Comparison of ENCODE assay signal across 8 cellular contexts in the genomic region with DNA sequence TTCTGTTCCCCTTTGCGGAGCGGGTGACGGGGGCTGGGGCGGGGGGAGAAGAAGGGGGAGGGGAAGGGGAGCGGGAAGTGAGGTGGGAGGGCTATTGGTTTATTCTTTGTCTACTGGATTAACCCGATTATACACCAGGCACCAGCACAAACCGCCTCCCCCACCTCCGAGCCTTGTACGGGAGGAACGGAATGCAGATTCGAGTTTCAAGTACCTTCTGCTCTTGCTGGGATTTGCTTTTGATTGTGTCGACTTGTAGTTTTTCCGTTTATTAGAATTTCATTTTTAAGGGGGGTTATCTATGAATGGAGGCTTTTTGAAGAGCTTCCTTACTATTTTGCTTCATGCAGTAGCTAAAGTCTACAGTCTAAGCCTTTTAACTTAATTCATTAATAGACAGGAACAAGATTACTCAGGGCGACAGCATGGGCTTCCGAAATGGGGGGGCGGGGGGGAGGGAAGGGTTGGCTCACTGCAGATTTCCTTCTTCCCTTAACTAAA. TPM values are rescaled to one million over a fixed set of nuclear protein-coding genes. Genes with fewer than 3 reads are reported as not detected.
A peak's percentile ranks its signal among the peaks of the same experiment; 100 is the strongest.
DNase-seq lines count a peak whose midpoint lies in the region; ATAC-seq, FAIRE-seq and TF ChIP-seq lines count a peak whose summit lies in the region.

No MANE protein-coding gene starts in this region.

- POLR2A ChIA-PET in AG04450 (lab: Yijun Ruan, JAX) = interaction anchor here (0.6 to 1.5 kb wide), 9 partner anchors 18 to 662 kb away, joined by 3 to 6 read pairs (median 5); no protein-coding TSS in a partner anchor

- no peaks in the 10 kb centered on the region for H3K27me3 ChIP-seq in AG04450 (ENCODE audit: control insufficient read depth, insufficient read depth, low read length)

- FAIRE-seq in H54 (lab: Jason Lieb, UNC) = no peak

- peaks cover 6% of the 10 kb centered on the region; the same call in 1 of the 2 replicates for H3K9me3 ChIP-seq in AG04450 (ENCODE audit: control insufficient read depth, insufficient read depth, low read length)

- H3K27ac ChIP-seq in AG04450 (ENCODE audit: low read depth, low read length) = peak overlapping the region; percentile 90
- peak overlapping the region; percentile 95 for H3K27ac ChIP-seq in epithelial cell of prostate

- no peak for TF ChIP-seq CTCF in AG04450 (IDR thresholded peaks at IDR 0.05; ENCODE audit: low read depth, low read length)

- ATAC-seq in HG03045 (IDR thresholded peaks at IDR 0.05; ENCODE audit: unreplicated experiment) = no peak

- no peak for TF ChIP-seq POLR2A in H54 (IDR thresholded peaks at IDR 0.05; ENCODE audit: low read depth, low read length)

- in situ Hi-C loops in SK-MEL-5 (cut with HindIII; ENCODE audit: low pct_unique_long_range_greater_than_20kb, low sequenced_read_pairs) = no loop called here

- CTCF ChIA-PET in AG04450 (lab: Charles Lee) = interaction anchor here (0.5 to 3.1 kb wide), 48 partner anchors 11 to 936 kb away, joined by 3 to 39 read pairs (median 6); a partner anchor contains a TSS

- DNase-seq in AG04450 (ENCODE audit: low read depth, low spot score) (no peak), H54 (ENCODE audit: insufficient read length, low spot score) (peak; percentile 34), SK-MEL-5 (ENCODE audit: low read depth, low spot score) (peak; percentile 80), epithelial cell of prostate (ENCODE audit: low read depth, low spot score) (no peak), midbrain (lab: John Stamatoyannopoulos, UW) (peak; percentile 74), NK-92 (lab: John Stamatoyannopoulos, UW; ENCODE audit: unreplicated experiment) (no peak), SKM-1 treated with dmso at 0.1 percent for 144 hours (lab: John Stamatoyannopoulos, UW; ENCODE audit: unreplicated experiment) (no peak)

- H3K4me3 ChIP-seq in AG04450 (ENCODE audit: low read depth, low read length) = peak overlapping the region; percentile 95

RNA-seq across cellular contexts. Expression of a gene that starts 0.9 kb away (rescaled TPM):
- 15.2 and 16.9 TPM in 2 replicates for polyA plus RNA-seq in AG04450 (2011; rRNA removed)
- polyA minus RNA-seq in AG04450 (2011; rRNA and poly(A)+ RNA removed) = 18.2 and 28.5 TPM in 2 replicates
- total RNA-seq in SK-MEL-5 (2014; rRNA removed; shearing (Covaris generic)) = 90.2 and 91.0 TPM in 2 replicates
- polyA plus RNA-seq in SK-MEL-5 (2015; cell fraction: cytosol; rRNA removed) = 220 and 279 TPM in 2 replicates
- 240 and 249 TPM in 2 replicates for polyA plus RNA-seq in SK-MEL-5 (2015; cell fraction: nucleus; rRNA removed)

Comparison
In these comparisons a context has a peak if more than half of its experiments do, and no peak if none do; other contexts are left out.
1. DNase-seq: peak in H54 (single experiment), SK-MEL-5 (single experiment) and midbrain (single experiment); none in AG04450 (single experiment), epithelial cell of prostate (single experiment), NK-92 (single experiment) and SKM-1 treated with dmso at 0.1 percent for 144 hours (single experiment).